6 cellular contexts compared by ENCODE assay signal in genomic region chr11:67392182-67392715, GRCh38. TPM values are rescaled to one million over a fixed set of nuclear protein-coding genes. Genes with fewer than 3 reads are reported as not detected.
DNase-seq lines count a peak whose midpoint lies in the region; ATAC-seq lines count a peak whose summit lies in the region.

No MANE protein-coding gene starts in this region.

- intact Hi-C loops in activated T-helper 1 cell treated with anti-CD3 and anti-CD28 coated beads, Interleukin-12 subunit alpha, Interleukin-12 subunit beta, Interleukin-2, Interleukin-4 antibody, amounts not matched to agents 30 ng/mL and 10 ng/mL and 1 ng/mL, durations not matched to agents 14 hours and 24 hours and 36 hours (cut with micrococcal nuclease): loop anchor here (1.0 kb wide), 1 partner anchor 9 kb away; the partner anchor contains the start of gene PPP1CA

- peak overlapping the region; percentile 90 for H3K4me3 Mint-ChIP-seq in activated T-helper 1 cell treated with anti-CD3 and anti-CD28 coated beads, Interleukin-12 subunit alpha, Interleukin-12 subunit beta, Interleukin-2, Interleukin-4 antibody, amounts not matched to agents 30 ng/mL and 10 ng/mL and 1 ng/mL, durations not matched to agents 14 hours and 24 hours and 36 hours

- no peaks in the 10 kb centered on the region for H3K27me3 ChIP-seq in muscle layer of duodenum (ENCODE audit: low read depth, low read length)

- H3K27me3 Mint-ChIP-seq in activated T-helper 1 cell treated with anti-CD3 and anti-CD28 coated beads, Interleukin-12 subunit alpha, Interleukin-12 subunit beta, Interleukin-2, Interleukin-4 antibody, amounts not matched to agents 30 ng/mL and 10 ng/mL and 1 ng/mL, durations not matched to agents 14 hours and 24 hours and 36 hours (ENCODE audit: insufficient read depth): peaks cover under 1% of the 10 kb centered on the region

- peaks cover under 1 to 21% of the 10 kb centered on the region in 2 donors for H3K36me3 ChIP-seq in muscle layer of duodenum (ENCODE audit: control insufficient read depth in 1 of 2, insufficient read depth in 2 of 2, low read length in 2 of 2)

- no peak for DNase-seq in activated T-helper 1 cell treated with anti-CD3 and anti-CD28 coated beads, Interleukin-12 subunit alpha, Interleukin-12 subunit beta, Interleukin-2, Interleukin-4 antibody, amounts not matched to agents 30 ng/mL and 10 ng/mL and 1 ng/mL, durations not matched to agents 14 hours and 24 hours and 36 hours (ENCODE audit: low spot score)
- DNase-seq in NCI-H2227 treated with DMSO at 0.1 percent for 48 hours (lab: John Stamatoyannopoulos, UW) (no peak), mesenteric fat pad (ENCODE audit: low spot score) (no peak)

- H3K4me1 Mint-ChIP-seq in activated T-helper 1 cell treated with anti-CD3 and anti-CD28 coated beads, Interleukin-12 subunit alpha, Interleukin-12 subunit beta, Interleukin-2, Interleukin-4 antibody, amounts not matched to agents 30 ng/mL and 10 ng/mL and 1 ng/mL, durations not matched to agents 14 hours and 24 hours and 36 hours (ENCODE audit: low read depth): peaks cover 42% of the 10 kb centered on the region

- H3K36me3 Mint-ChIP-seq in activated T-helper 1 cell treated with anti-CD3 and anti-CD28 coated beads, Interleukin-12 subunit alpha, Interleukin-12 subunit beta, Interleukin-2, Interleukin-4 antibody, amounts not matched to agents 30 ng/mL and 10 ng/mL and 1 ng/mL, durations not matched to agents 14 hours and 24 hours and 36 hours (ENCODE audit: low read depth): peaks cover 18% of the 10 kb centered on the region

- ATAC-seq in GM21515 (IDR thresholded peaks at IDR 0.05; ENCODE audit: unreplicated experiment) (peak; percentile 7), HG02884 (IDR thresholded peaks at IDR 0.05; ENCODE audit: unreplicated experiment) (no peak)

- no peaks in the 10 kb centered on the region for H3K9me3 ChIP-seq in muscle layer of duodenum (ENCODE audit: control insufficient read depth in 1 of 2, low read length in 2 of 2)

- H3K4me3 ChIP-seq in muscle layer of duodenum (ENCODE audit: low read depth in 1 of 2, low read length in 2 of 2): peak overlapping the region; percentile 83 to 90

- peaks cover 0 to 18% of the 10 kb centered on the region in 2 donors for H3K4me1 ChIP-seq in muscle layer of duodenum (ENCODE audit: control insufficient read depth in 1 of 2, insufficient read depth in 2 of 2, low read length in 2 of 2)

- H3K9me3 Mint-ChIP-seq in activated T-helper 1 cell treated with anti-CD3 and anti-CD28 coated beads, Interleukin-12 subunit alpha, Interleukin-12 subunit beta, Interleukin-2, Interleukin-4 antibody, amounts not matched to agents 30 ng/mL and 10 ng/mL and 1 ng/mL, durations not matched to agents 14 hours and 24 hours and 36 hours: no peaks in the 10 kb centered on the region

- H3K27ac Mint-ChIP-seq in activated T-helper 1 cell treated with anti-CD3 and anti-CD28 coated beads, Interleukin-12 subunit alpha, Interleukin-12 subunit beta, Interleukin-2, Interleukin-4 antibody, amounts not matched to agents 30 ng/mL and 10 ng/mL and 1 ng/mL, durations not matched to agents 14 hours and 24 hours and 36 hours: peak overlapping the region; percentile 67

- H3K27ac ChIP-seq in muscle layer of duodenum (ENCODE audit: low read length): peak overlapping the region; percentile 31

RNA-seq across cellular contexts. Expression of gene RAD9A, which starts 0.5 kb away (rescaled TPM):
- 30.7 and 31.6 TPM in 2 replicates for total RNA-seq in activated T-helper 1 cell treated with anti-CD3 and anti-CD28 coated beads, Interleukin-12 subunit alpha, Interleukin-12 subunit beta, Interleukin-2, Interleukin-4 antibody, amounts not matched to agents 30 ng/mL and 10 ng/mL and 1 ng/mL, durations not matched to agents 14 hours and 24 hours and 36 hours
- 10.4 TPM for total RNA-seq in mesenteric fat pad

RNA-seq across cellular contexts. Expression of gene PPP1CA, which starts 9.4 kb away (rescaled TPM):
- 260 and 263 TPM in 2 replicates for total RNA-seq in activated T-helper 1 cell treated with anti-CD3 and anti-CD28 coated beads, Interleukin-12 subunit alpha, Interleukin-12 subunit beta, Interleukin-2, Interleukin-4 antibody, amounts not matched to agents 30 ng/mL and 10 ng/mL and 1 ng/mL, durations not matched to agents 14 hours and 24 hours and 36 hours
- total RNA-seq in mesenteric fat pad: 92.4 TPM

RNA-seq across cellular contexts. Expression of gene TBC1D10C, which starts 11.6 kb away (rescaled TPM):
- 131 and 135 TPM in 2 replicates for total RNA-seq in activated T-helper 1 cell treated with anti-CD3 and anti-CD28 coated beads, Interleukin-12 subunit alpha, Interleukin-12 subunit beta, Interleukin-2, Interleukin-4 antibody, amounts not matched to agents 30 ng/mL and 10 ng/mL and 1 ng/mL, durations not matched to agents 14 hours and 24 hours and 36 hours
- total RNA-seq in mesenteric fat pad: 5.3 TPM

RNA-seq across cellular contexts. Expression of gene CLCF1, which starts 18.9 kb away (rescaled TPM):
- total RNA-seq in activated T-helper 1 cell treated with anti-CD3 and anti-CD28 coated beads, Interleukin-12 subunit alpha, Interleukin-12 subunit beta, Interleukin-2, Interleukin-4 antibody, amounts not matched to agents 30 ng/mL and 10 ng/mL and 1 ng/mL, durations not matched to agents 14 hours and 24 hours and 36 hours: 0.64 and 0.73 TPM in 2 replicates
- 7.7 TPM for total RNA-seq in mesenteric fat pad

RNA-seq across cellular contexts. Expression of gene CARNS1, which starts 23.2 kb away (rescaled TPM):
- total RNA-seq in activated T-helper 1 cell treated with anti-CD3 and anti-CD28 coated beads, Interleukin-12 subunit alpha, Interleukin-12 subunit beta, Interleukin-2, Interleukin-4 antibody, amounts not matched to agents 30 ng/mL and 10 ng/mL and 1 ng/mL, durations not matched to agents 14 hours and 24 hours and 36 hours: 0.62 and 0.81 TPM in 2 replicates
- 0.29 TPM for total RNA-seq in mesenteric fat pad

Comparison
In these comparisons a context has a peak if more than half of its experiments do, and no peak if none do; other contexts are left out.
1. RNA of gene TBC1D10C, which starts 11.6 kb away (total RNA-seq): 131 to 135 TPM in activated T-helper 1 cell treated with anti-CD3 and anti-CD28 coated beads, Interleukin-12 subunit alpha, Interleukin-12 subunit beta, Interleukin-2, Interleukin-4 antibody, amounts not matched to agents 30 ng/mL and 10 ng/mL and 1 ng/mL, durations not matched to agents 14 hours and 24 hours and 36 hours; 5.3 TPM in mesenteric fat pad (single experiment); every median in the first group is over 10 times any median in the second.